12 cellular contexts compared by ENCODE assay signal in the genomic region with DNA sequence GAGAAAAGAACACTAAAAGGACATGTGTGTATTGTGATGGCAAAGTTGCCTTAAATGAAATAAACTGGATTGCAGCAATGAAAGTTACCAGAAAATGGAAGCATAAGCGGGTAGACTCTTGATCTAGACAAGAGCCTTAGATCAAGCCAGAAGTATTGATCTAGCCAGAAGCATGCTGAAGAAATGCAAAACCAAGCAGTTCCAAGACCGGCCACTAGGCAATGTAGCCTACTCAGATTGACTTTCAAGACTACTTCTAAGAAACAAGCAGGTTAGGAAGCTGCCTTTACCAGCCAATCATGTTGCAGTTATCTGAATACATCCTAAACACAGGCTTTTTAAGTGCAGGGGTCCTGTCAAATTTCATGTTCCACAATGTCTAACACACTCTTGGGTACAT. TPM values are rescaled to one million over a fixed set of nuclear protein-coding genes. Genes with fewer than 3 reads are reported as not detected.
A peak's percentile ranks its signal among the peaks of the same experiment; 100 is the strongest.
DNase-seq lines count a peak whose midpoint lies in the region; ATAC-seq, FAIRE-seq and TF ChIP-seq lines count a peak whose summit lies in the region.
"Had no signal": no experiment of that assay in that cellular context is flagged by ENCODE, and none has a peak within 500 bp of the region (broad histone marks: within the 10 kb centered on the region; RNA-seq: fewer than 3 reads in every experiment).

No MANE protein-coding gene starts in this region.

- no peak overlapping the region for H2BK5ac ChIP-seq in H1 (ENCODE audit: low read depth, low read length)

- H3K23me2 ChIP-seq in H1 (ENCODE audit: low read depth, low read length), result no peaks in the 10 kb centered on the region; the same call in 1 of the 2 replicates

- CTCF ChIA-PET in H1 (lab: Charles Lee; ENCODE audit: partially characterized antibody), result interaction anchor here (0.6 to 4.7 kb wide), 22 partner anchors 9 to 167 kb away, joined by 3 to 30 read pairs (median 3); no protein-coding TSS in a partner anchor

- H3K4me3 ChIP-seq in AG10803 (ENCODE audit: low read length) (no peak overlapping the region), H1 (ENCODE audit: extremely low read depth in 1 of 4, insufficient read depth in 2 of 4, low read depth in 3 of 4, low read length in 4 of 4) (no peak overlapping the region)
- H3K4me3 ChIP-seq: gastrocnemius medialis had no signal

- H4K91ac ChIP-seq in H1 (replicated peaks; ENCODE audit: insufficient read length, low read length), result no peak overlapping the region

- no peak for TF ChIP-seq POLR2A in H1 (IDR thresholded peaks at IDR 0.05; ENCODE audit: control extremely low read depth in 1 of 2, low read depth in 2 of 2, low read length in 2 of 2)

- H2BK120ac ChIP-seq in H1 (replicated peaks; ENCODE audit: low read depth, low read length), result no peak overlapping the region

- TF ChIP-seq CTCF in AG10803 (conservative IDR thresholded peaks at IDR 0.05; ENCODE audit: low read length), result peak; percentile 23; the same call in 1 of the 2 replicates
- peak in 2 of 3 experiments; percentile 48 to 78; a peak in 3 of 4 replicates for TF ChIP-seq CTCF in H1 (IDR thresholded peaks at IDR 0.05; ENCODE audit: control extremely low read depth in 1 of 3, insufficient read depth in 1 of 3, low read depth in 1 of 3, low read length in 3 of 3)

- ATAC-seq in GM18909 (IDR thresholded peaks at IDR 0.05; ENCODE audit: poor library complexity, unreplicated experiment), result peak; percentile 80
- peak; percentile 66 for ATAC-seq in HG03378 (IDR thresholded peaks at IDR 0.05; ENCODE audit: unreplicated experiment)
- no peak for ATAC-seq in GM18907 (IDR thresholded peaks at IDR 0.05; ENCODE audit: unreplicated experiment)
- ATAC-seq in GM19324 (IDR thresholded peaks at IDR 0.05; ENCODE audit: low FRiP score, unreplicated experiment), result no peak
- no peak for ATAC-seq in GM21447 (IDR thresholded peaks at IDR 0.05; ENCODE audit: unreplicated experiment)
- ATAC-seq: gastrocnemius medialis; stimulated activated effector memory CD8-positive, alpha-beta T cell treated with anti-CD3 and anti-CD28 coated beads, Interleukin-12 subunit alpha, Interleukin-12 subunit beta, amount 100 ng/mL, for 72 hours had no signal

- POLR2A ChIA-PET in H1 (lab: Charles Lee; ENCODE audit: partially characterized antibody), result no interaction called here

- peaks cover 2 to 13% (median 6%) of the 10 kb centered on the region in 4 experiments; a peak in 6 of 7 replicates for H3K4me1 ChIP-seq in H1 (replicated peaks in 1 of 4; ENCODE audit: control insufficient read depth in 3 of 4, insufficient read depth in 4 of 4, low read length in 3 of 4)
- H3K4me1 ChIP-seq: gastrocnemius medialis had no signal

- H3K27ac ChIP-seq in H1 (ENCODE audit: low read depth, low read length), result no peak overlapping the region
- H3K27ac ChIP-seq: gastrocnemius medialis had no signal

- H2AK5ac ChIP-seq in H1 (ENCODE audit: low read depth, low read length), result no peak overlapping the region

- no peaks in the 10 kb centered on the region for H3K79me2 ChIP-seq in H1 (ENCODE audit: control insufficient read depth in 1 of 2, insufficient read depth in 2 of 2, low read length in 2 of 2)

- no peak overlapping the region for H3K23ac ChIP-seq in H1 (ENCODE audit: insufficient read length)

- no peaks in the 10 kb centered on the region for H3K27me3 ChIP-seq in H1 (replicated peaks in 1 of 4; ENCODE audit: control insufficient read depth in 3 of 4, extremely low read depth in 1 of 4, insufficient read depth in 3 of 4, low read length in 3 of 4)
- H3K27me3 ChIP-seq: gastrocnemius medialis had no signal

- no peak overlapping the region for H2AFZ ChIP-seq in H1 (ENCODE audit: low read length)

- H3K79me1 ChIP-seq in H1 (ENCODE audit: low read depth, low read length), result no peaks in the 10 kb centered on the region

- no peak overlapping the region for H4K8ac ChIP-seq in H1 (ENCODE audit: extremely low read depth, insufficient read depth, low read length)

- H4K5ac ChIP-seq in H1 (ENCODE audit: insufficient read length, low read depth, low read length), result no peak overlapping the region

- H3K14ac ChIP-seq in H1 (ENCODE audit: insufficient read length), result no peak overlapping the region

- no peak overlapping the region for H2BK20ac ChIP-seq in H1 (ENCODE audit: low read length)

- H4K20me1 ChIP-seq in H1 (replicated peaks in 1 of 2; ENCODE audit: control insufficient read depth in 1 of 2, insufficient read depth in 2 of 2, low read length in 2 of 2), result no peaks in the 10 kb centered on the region

- H3K9ac ChIP-seq in H1 (replicated peaks in 1 of 4; ENCODE audit: extremely low read depth in 1 of 4, low read depth in 3 of 4, low read length in 3 of 4), result no peak overlapping the region

- no peak overlapping the region for H2BK12ac ChIP-seq in H1 (ENCODE audit: low read depth, low read length)

- no peak overlapping the region for H3K56ac ChIP-seq in H1 (replicated peaks; ENCODE audit: insufficient read length, low read depth, low read length)

- no peaks in the 10 kb centered on the region for H3K9me3 ChIP-seq in H1 (ENCODE audit: insufficient read depth in 2 of 2, low read depth in 1 of 2, low read length in 1 of 2)
- H3K9me3 ChIP-seq: gastrocnemius medialis had no signal

- TF ChIP-seq RAD21 in H1 (IDR thresholded peaks at IDR 0.05 in 1 of 2, conservative IDR thresholded peaks at IDR 0.05 in 1 of 2; ENCODE audit: low read depth in 2 of 2, low read length in 2 of 2), result peak; percentile 39 to 50

- TF ChIP-seq EP300 in H1 (IDR thresholded peaks at IDR 0.05; ENCODE audit: borderline replicate concordance in 1 of 2, low read depth in 2 of 2, low read length in 2 of 2), result no peak

- no peak for DNase-seq in AG10803 (ENCODE audit: low read depth)
- peak; percentile 13 to 74 for DNase-seq in H1 (ENCODE audit: low read depth in 1 of 2, low spot score in 2 of 2)
- DNase-seq in MV-4-11 (lab: John Stamatoyannopoulos, UW), result no peak
- DNase-seq: CD8-positive, alpha-beta memory T cell; gastrocnemius medialis; NCI-H187 had no signal

- H3K4me2 ChIP-seq in H1 (ENCODE audit: insufficient read depth in 1 of 2, low read depth in 2 of 2, low read length in 2 of 2), result no peak overlapping the region

- no peaks in the 10 kb centered on the region for H3K36me3 ChIP-seq in H1 (ENCODE audit: control insufficient read depth in 2 of 4, insufficient read depth in 4 of 4, low read length in 3 of 4)
- H3K36me3 ChIP-seq: gastrocnemius medialis had no signal

- H2BK15ac ChIP-seq in H1 (ENCODE audit: low read length), result no peak overlapping the region

- 57% methylated on average over 2 of the region's 2 CpGs; no CpG with 5 or more reads in 1 of the 2 experiments for WGBS in H1 (ENCODE audit: extremely low coverage in 1 of 2, insufficient coverage in 1 of 2, insufficient read length in 1 of 2, insufficient replicate concordance in 2 of 2, low coverage in 1 of 2, low lambda C conversion rate in 2 of 2, missing lambda C conversion rate in 1 of 2), 2 experiments

- peak; percentile 98 for FAIRE-seq in H1 (lab: Jason Lieb, UNC)

- H3K4ac ChIP-seq in H1 (replicated peaks; ENCODE audit: insufficient read length, low read depth, low read length), result no peak overlapping the region

- H3K18ac ChIP-seq in H1 (ENCODE audit: extremely low read depth, low read length), result no peak overlapping the region

TF ChIP-seq in H1, 55 proteins besides CTCF, POLR2A, EP300 and RAD21 (continues in another document):
- no peak for TF ChIP-seq ZNF274 (IDR thresholded peaks at IDR 0.05; ENCODE audit: borderline replicate concordance, extremely low read depth, low read length)
- TF ChIP-seq, protein P1, sequence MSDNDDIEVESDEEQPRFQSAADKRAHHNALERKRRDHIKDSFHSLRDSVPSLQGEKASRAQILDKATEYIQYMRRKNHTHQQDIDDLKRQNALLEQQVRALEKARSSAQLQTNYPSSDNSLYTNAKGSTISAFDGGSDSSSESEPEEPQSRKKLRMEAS (IDR thresholded peaks at IDR 0.05), result no peak
- TF ChIP-seq HDAC6 (IDR thresholded peaks at IDR 0.05; ENCODE audit: low read depth, low read length), result no peak
- no peak for TF ChIP-seq RFX5 (IDR thresholded peaks at IDR 0.05; ENCODE audit: borderline replicate concordance, low read depth, low read length)
- no peak for TF ChIP-seq CBX5 (IDR thresholded peaks at IDR 0.05; ENCODE audit: low read depth, low read length)
- no peak for TF ChIP-seq ASH2L (IDR thresholded peaks at IDR 0.05; ENCODE audit: low read length)
- TF ChIP-seq CREB1 (IDR thresholded peaks at IDR 0.05), result no peak
- TF ChIP-seq, protein P2, sequence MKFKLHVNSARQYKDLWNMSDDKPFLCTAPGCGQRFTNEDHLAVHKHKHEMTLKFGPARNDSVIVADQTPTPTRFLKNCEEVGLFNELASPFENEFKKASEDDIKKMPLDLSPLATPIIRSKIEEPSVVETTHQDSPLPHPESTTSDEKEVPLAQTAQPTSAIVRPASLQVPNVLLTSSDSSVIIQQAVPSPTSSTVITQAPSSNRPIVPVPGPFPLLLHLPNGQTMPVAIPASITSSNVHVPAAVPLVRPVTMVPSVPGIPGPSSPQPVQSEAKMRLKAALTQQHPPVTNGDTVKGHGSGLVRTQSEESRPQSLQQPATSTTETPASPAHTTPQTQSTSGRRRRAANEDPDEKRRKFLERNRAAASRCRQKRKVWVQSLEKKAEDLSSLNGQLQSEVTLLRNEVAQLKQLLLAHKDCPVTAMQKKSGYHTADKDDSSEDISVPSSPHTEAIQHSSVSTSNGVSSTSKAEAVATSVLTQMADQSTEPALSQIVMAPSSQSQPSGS (IDR thresholded peaks at IDR 0.05; ENCODE audit: low read length), result no peak
- TF ChIP-seq POU5F1 (IDR thresholded peaks at IDR 0.05; ENCODE audit: low read depth, low read length), result no peak
- TF ChIP-seq SP1 (IDR thresholded peaks at IDR 0.05; ENCODE audit: low read depth, low read length), result no peak
- no peak for TF ChIP-seq SUZ12 (IDR thresholded peaks at IDR 0.05; ENCODE audit: low read length)
- no peak for TF ChIP-seq POLR2AphosphoS5 (IDR thresholded peaks at IDR 0.05; ENCODE audit: low read depth, low read length)
- TF ChIP-seq RNF2 (IDR thresholded peaks at IDR 0.05; ENCODE audit: borderline replicate concordance, low read depth, low read length, missing control alignments, poor library complexity, severe bottlenecking), result no peak
- TF ChIP-seq SP4 (IDR thresholded peaks at IDR 0.05; ENCODE audit: low read length), result no peak

RNA-seq across cellular contexts. Expression of a gene that starts 54.6 kb away (rescaled TPM):
- total RNA-seq in H1 (2021; fragmentation: NEBNext Ultra II Directional; extraction: Animal tissue kit (Norgen Biotek cat#: 25700)), result not detected in 2 replicates
- polyA plus RNA-seq in H1 (2011; rRNA removed), result not detected in 2 replicates
- polyA plus RNA-seq in H1 (2011; cell fraction: cytosol; rRNA removed), result not detected
- not detected for polyA plus RNA-seq in H1 (2011; cell fraction: nucleus; rRNA removed)
- not detected in 4 replicates for polyA plus RNA-seq in H1 (2012, experiment 1 of 2)
- not detected for polyA plus RNA-seq in H1 (2012, experiment 2 of 2)
- not detected for polyA plus RNA-seq in H1 (2013, experiment 1 of 2)
- 0.02 TPM for polyA plus RNA-seq in H1 (2013, experiment 2 of 2)
- 0.07 TPM in 1 of 2 replicates, not detected in the other for polyA minus RNA-seq in H1 (2011; rRNA and poly(A)+ RNA removed)
- polyA minus RNA-seq in H1 (2011; cell fraction: cytosol; rRNA and poly(A)+ RNA removed), result not detected
- polyA minus RNA-seq in H1 (2011; cell fraction: nucleus; rRNA and poly(A)+ RNA removed), result not detected
- total RNA-seq: CD8-positive, alpha-beta memory T cell had no signal
- polyA plus RNA-seq: CD8-positive, alpha-beta memory T cell had no signal

Comparison
In these comparisons a context has a peak if more than half of its experiments do, and no peak if none do; other contexts are left out.
1. DNase-seq: peak in H1 (2 of 2); none in AG10803 (single experiment) and MV-4-11 (single experiment).
2. ATAC-seq: peak in GM18909 (single experiment) and HG03378 (single experiment); none in GM18907 (single experiment), GM19324 (single experiment) and GM21447 (single experiment).